ENCODE assay signal across 8 cellular contexts in genomic region chr16:2009302-2009711, GRCh38. TPM values are rescaled to one million over a fixed set of nuclear protein-coding genes. Genes with fewer than 3 reads are reported as not detected.
DNase-seq lines count a peak whose midpoint lies in the region; ATAC-seq and TF ChIP-seq lines count a peak whose summit lies in the region.

No MANE protein-coding gene starts in this region.

- TF ChIP-seq CTCF in ascending aorta (IDR thresholded peaks at IDR 0.05): no peak
- no peak for TF ChIP-seq CTCF in left lung (IDR thresholded peaks at IDR 0.05)
- TF ChIP-seq CTCF in transverse colon (IDR thresholded peaks at IDR 0.05): no peak
- TF ChIP-seq CTCF in omental fat pad (IDR thresholded peaks at IDR 0.05): no peak

- no peak for TF ChIP-seq POLR2A in transverse colon (IDR thresholded peaks at IDR 0.05)

- H3K27ac ChIP-seq in ascending aorta: peak overlapping the region; percentile 52 to 75
- peak overlapping the region; percentile 57 to 93 for H3K27ac ChIP-seq in left lung
- H3K27ac ChIP-seq in transverse colon: peak overlapping the region; percentile 93 to 98 (median 94)

- intact Hi-C loops in ascending aorta (cut with DNase I) (no loop called here), left lung (cut with DNase I) (no loop called here), transverse colon (cut with DNase I; ENCODE audit: low total_unique reads) (loop anchor here (10.0 kb wide), 1 partner anchor 225 kb away; the partner anchor contains the start of gene DNASE1L2)

- peak overlapping the region; percentile 75 to 94 for H3K4me3 ChIP-seq in ascending aorta
- peak overlapping the region; percentile 68 to 98 for H3K4me3 ChIP-seq in left lung
- H3K4me3 ChIP-seq in transverse colon: peak overlapping the region; percentile 78 to 98 (median 85)

- in situ Hi-C loops in ACHN (cut with HindIII; ENCODE audit: low pct_ligation_motif_present, low pct_unique_long_range_greater_than_20kb, low sequenced_read_pairs) (no loop called here), transverse colon (cut with MboI; ENCODE audit: low pct_ligation_motif_present in 1 of 4, low pct_unique_long_range_greater_than_20kb in 1 of 4, low sequenced_read_pairs in 3 of 4) (loop anchor here in 1 of 4 donors (25.0 kb wide), 1 partner anchor 128 kb away; the partner anchor contains the start of genes PKD1 and RAB26)

- ATAC-seq in GM19372 (IDR thresholded peaks at IDR 0.05; ENCODE audit: low read depth, unreplicated experiment) (peak; percentile 30), HG03469 (IDR thresholded peaks at IDR 0.05; ENCODE audit: unreplicated experiment) (peak; percentile 27), left lung (peak; percentile 1), omental fat pad (ENCODE audit: low FRiP score) (no peak)

- H3K4me1 ChIP-seq in ascending aorta: peaks cover 19 to 30% of the 10 kb centered on the region in 2 donors
- H3K4me1 ChIP-seq in left lung: peaks cover 35 to 57% of the 10 kb centered on the region in 2 donors
- H3K4me1 ChIP-seq in transverse colon: peaks cover 28 to 48% (median 40%) of the 10 kb centered on the region in 4 donors

- TF ChIP-seq EP300 in transverse colon (IDR thresholded peaks at IDR 0.05; ENCODE audit: low read depth): no peak

- H3K27me3 ChIP-seq in ascending aorta (no peaks in the 10 kb centered on the region), left lung (no peaks in the 10 kb centered on the region), transverse colon (no peaks in the 10 kb centered on the region)

- DNase-seq in ACHN: peak; percentile 22
- DNase-seq in ascending aorta (ENCODE audit: low spot score in 2 of 2): no peak
- peak in 1 of 2 donors; percentile 88 for DNase-seq in left lung
- DNase-seq in transverse colon: no peak
- DNase-seq in SW 1271 (lab: John Stamatoyannopoulos, UW): no peak
- DNase-seq in omental fat pad (ENCODE audit: low spot score): no peak

- no CpG with 5 or more reads among the region's 49 CpGs for WGBS in transverse colon (ENCODE audit: low coverage in 1 of 2), 2 donors

- no peaks in the 10 kb centered on the region for H3K36me3 ChIP-seq in ascending aorta
- H3K36me3 ChIP-seq in left lung: no peaks in the 10 kb centered on the region
- no peaks in the 10 kb centered on the region for H3K36me3 ChIP-seq in transverse colon

- H3K9me3 ChIP-seq in ascending aorta (no peaks in the 10 kb centered on the region), left lung (no peaks in the 10 kb centered on the region), transverse colon (no peaks in the 10 kb centered on the region)

RNA-seq across cellular contexts. Expression of gene ZNF598, which starts 0.3 kb away (rescaled TPM):
- 31.1 TPM for total RNA-seq in ascending aorta
- total RNA-seq in left lung: 10 to 100 TPM; 31.5 to 45.9 TPM
- total RNA-seq in transverse colon: 100 to 1,000 TPM in 1 of 4 donors, 10 to 100 TPM in 3; 28.3 to 145 (median 42.0) TPM
- 10 to 100 TPM; 19.1 to 49.0 (median 24.3) TPM for total RNA-seq in omental fat pad

RNA-seq across cellular contexts. Expression of gene NPW, which starts 10.3 kb away (rescaled TPM):
- not detected for total RNA-seq in ascending aorta
- total RNA-seq in left lung: 1 to 10 TPM in 1 of 2 donors, under 1 TPM in 1; 0.94 to 3.1 TPM
- under 1 TPM in 1 of 4 donors, not detected in 3; 0.41 TPM for total RNA-seq in transverse colon
- total RNA-seq in omental fat pad: under 1 TPM in 1 of 4 donors, not detected in 3; 0.48 TPM

RNA-seq across cellular contexts. Expression of gene NHERF2, which starts 17.4 kb away (rescaled TPM):
- 123 TPM for total RNA-seq in ascending aorta
- total RNA-seq in left lung: 100 to 1,000 TPM; 186 to 349 TPM
- 10 to 100 TPM in 3 of 4 donors, 1 to 10 TPM in 1; 3.7 to 61.9 (median 29.8) TPM for total RNA-seq in transverse colon
- total RNA-seq in omental fat pad: 100 to 1,000 TPM in 2 of 4 donors, 10 to 100 TPM in 2; 52.8 to 166 (median 84.9) TPM

RNA-seq across cellular contexts. Expression of gene SYNGR3, which starts 19.5 kb away (rescaled TPM):
- total RNA-seq in ascending aorta: 0.32 TPM
- under 1 TPM; 0.31 to 0.32 TPM for total RNA-seq in left lung
- 1 to 10 TPM in 3 of 4 donors, not detected in 1; 2.7 to 4.8 (median 2.9) TPM for total RNA-seq in transverse colon
- 1 to 10 TPM in 1 of 4 donors, under 1 TPM in 1, not detected in 2; 0.28 to 1.6 TPM for total RNA-seq in omental fat pad

RNA-seq across cellular contexts. Expression of gene GFER, which starts 25.3 kb away (rescaled TPM):
- total RNA-seq in ascending aorta (2.7 TPM), left lung (10 to 100 TPM; 25.8 to 26.1 TPM), transverse colon (100 to 1,000 TPM in 1 of 4 donors, 10 to 100 TPM in 3; 29.9 to 117 (median 64.3) TPM), omental fat pad (10 to 100 TPM; 11.9 to 18.4 (median 16.0) TPM)
